In the genomic region with DNA sequence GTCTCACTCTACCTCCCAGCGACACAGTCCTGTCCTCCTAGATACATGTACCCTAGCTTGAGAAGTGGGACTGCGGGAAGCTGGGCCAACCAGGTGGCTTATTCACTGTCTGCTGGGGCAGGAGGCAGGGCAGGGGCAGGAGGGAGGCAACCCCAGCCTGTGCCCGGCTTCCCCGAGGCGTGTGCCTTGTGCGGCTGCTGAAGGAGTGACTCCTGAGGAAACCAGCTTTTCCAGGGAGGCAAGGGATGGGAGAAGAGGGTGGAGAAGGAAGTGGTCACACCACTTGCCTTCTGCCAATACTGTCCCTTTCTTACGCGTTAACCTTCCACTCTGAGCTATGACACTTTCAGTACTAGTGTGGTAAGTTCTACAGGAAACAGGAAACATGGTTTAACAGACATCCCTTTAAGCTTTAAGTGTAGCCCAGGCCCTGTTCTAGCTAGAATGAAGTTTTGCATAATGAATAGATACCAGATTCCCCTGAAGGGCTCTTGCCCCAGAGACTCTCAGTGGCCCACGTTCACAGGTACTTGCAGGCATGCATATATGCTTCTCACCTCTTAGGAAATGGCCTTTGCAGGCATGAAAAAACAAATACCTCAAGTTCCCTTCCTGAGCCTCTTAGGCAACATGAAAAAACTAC, we compare ENCODE assay signal across 8 cellular contexts. TPM values are rescaled to one million over a fixed set of nuclear protein-coding genes. Genes with fewer than 3 reads are reported as not detected.
DNase-seq lines count a peak whose midpoint lies in the region; ATAC-seq and TF ChIP-seq lines count a peak whose summit lies in the region.

No MANE protein-coding gene starts in this region.

- ATAC-seq in GM19397 (IDR thresholded peaks at IDR 0.05; ENCODE audit: unreplicated experiment) (peak; percentile 91), HG03457 (IDR thresholded peaks at IDR 0.05; ENCODE audit: unreplicated experiment) (peak; percentile 96)

- peak overlapping the region; percentile 67 for H3K27ac ChIP-seq in neutrophil

- H3K4me1 ChIP-seq in neutrophil (ENCODE audit: control insufficient read depth in 1 of 2, insufficient read depth in 1 of 2, low read depth in 1 of 2, low read length in 1 of 2), result peaks cover 25 to 30% of the 10 kb centered on the region in 2 experiments

- H3K27me3 ChIP-seq in neutrophil, result no peaks in the 10 kb centered on the region

- no peaks in the 10 kb centered on the region for H3K9me3 ChIP-seq in neutrophil

- no peaks in the 10 kb centered on the region for H3K36me3 ChIP-seq in neutrophil

- H3K4me3 ChIP-seq in neutrophil (ENCODE audit: low read depth in 1 of 2, low read length in 1 of 2), result no peak overlapping the region

- DNase-seq in COLO668 (lab: John Stamatoyannopoulos, UW; ENCODE audit: unreplicated experiment) (peak; percentile 54), T follicular helper cell (ENCODE audit: low read depth) (peak; percentile 12), dermis blood vessel endothelial cell (peak; percentile 74), NCI-H748 treated with DMSO at 0.1 percent for 48 hours (lab: John Stamatoyannopoulos, UW) (no peak), 8988T (no peak)

- TF ChIP-seq CTCF in neutrophil (IDR thresholded peaks at IDR 0.05), result no peak

RNA-seq across cellular contexts. Expression of gene SYPL1, which starts 40.6 kb away (rescaled TPM):
- total RNA-seq in dermis blood vessel endothelial cell, result 92.7 and 133 TPM in 2 replicates

Comparison
In these comparisons a context has a peak if more than half of its experiments do, and no peak if none do; other contexts are left out.
1. DNase-seq: peak in COLO668 (single experiment), T follicular helper cell (single experiment) and dermis blood vessel endothelial cell (single experiment); none in NCI-H748 treated with DMSO at 0.1 percent for 48 hours (single experiment) and 8988T (single experiment).